Comparison of ENCODE assay signal across 11 cellular contexts in genomic region chr4:128917781-128918180, GRCh38.
DNase-seq lines count a peak whose midpoint lies in the region; ATAC-seq and TF ChIP-seq lines count a peak whose summit lies in the region.
"Had no signal": no experiment of that assay in that cellular context is flagged by ENCODE, and none has a peak within 500 bp of the region (broad histone marks: within the 10 kb centered on the region; RNA-seq: fewer than 3 reads in every experiment).

No MANE protein-coding gene starts in this region.

- H3K27me3 ChIP-seq in neutrophil, result no peaks in the 10 kb centered on the region
- H3K27me3 ChIP-seq: esophagus muscularis mucosa had no signal

- H3K36me3 ChIP-seq in neutrophil, result no peaks in the 10 kb centered on the region

- ATAC-seq in GM18870 (IDR thresholded peaks at IDR 0.05; ENCODE audit: unreplicated experiment), result peak; percentile 82
- ATAC-seq in GM21737 (IDR thresholded peaks at IDR 0.05; ENCODE audit: unreplicated experiment), result peak; percentile 72
- ATAC-seq in HG03520 (IDR thresholded peaks at IDR 0.05; ENCODE audit: unreplicated experiment), result peak; percentile 71
- ATAC-seq: activated naive CD8-positive, alpha-beta T cell treated with anti-CD3 and anti-CD28 coated beads, Interleukin-2, amount 50 U/mL, for 24 hours had no signal

- peaks cover 58 to 61% of the 10 kb centered on the region in 2 experiments for H3K4me1 ChIP-seq in neutrophil (ENCODE audit: control insufficient read depth in 1 of 2, insufficient read depth in 1 of 2, low read depth in 1 of 2, low read length in 1 of 2)
- H3K4me1 ChIP-seq: esophagus muscularis mucosa had no signal

- DNase-seq in DMS53 (lab: John Stamatoyannopoulos, UW), result no peak
- no peak for DNase-seq in activated CD4-positive, alpha-beta T cell treated with anti-CD3 and anti-CD28 coated beads for 1 hour
- DNase-seq in NCI-H510A (lab: John Stamatoyannopoulos, UW), result no peak
- DNase-seq: activated naive CD8-positive, alpha-beta T cell treated with anti-CD3 and anti-CD28 coated beads, Interleukin-2, amount 50 U/mL, for 24 hours; stimulated activated CD4-positive, alpha-beta T cell treated with anti-CD3 and anti-CD28 coated beads, Interleukin-4, amount 100 ng/mL, for 24 hours; SW 1271 had no signal

- no peaks in the 10 kb centered on the region for H3K9me3 ChIP-seq in neutrophil
- H3K9me3 ChIP-seq: esophagus muscularis mucosa had no signal

- no peak for TF ChIP-seq CTCF in neutrophil (IDR thresholded peaks at IDR 0.05)

- H3K27ac ChIP-seq in neutrophil, result peak overlapping the region; percentile 95
- H3K27ac ChIP-seq: esophagus muscularis mucosa had no signal

- peak overlapping the region; percentile 42 to 51 for H3K4me3 ChIP-seq in neutrophil (ENCODE audit: low read depth in 1 of 2, low read length in 1 of 2)
- H3K4me3 ChIP-seq: esophagus muscularis mucosa had no signal
